In the genomic region with DNA sequence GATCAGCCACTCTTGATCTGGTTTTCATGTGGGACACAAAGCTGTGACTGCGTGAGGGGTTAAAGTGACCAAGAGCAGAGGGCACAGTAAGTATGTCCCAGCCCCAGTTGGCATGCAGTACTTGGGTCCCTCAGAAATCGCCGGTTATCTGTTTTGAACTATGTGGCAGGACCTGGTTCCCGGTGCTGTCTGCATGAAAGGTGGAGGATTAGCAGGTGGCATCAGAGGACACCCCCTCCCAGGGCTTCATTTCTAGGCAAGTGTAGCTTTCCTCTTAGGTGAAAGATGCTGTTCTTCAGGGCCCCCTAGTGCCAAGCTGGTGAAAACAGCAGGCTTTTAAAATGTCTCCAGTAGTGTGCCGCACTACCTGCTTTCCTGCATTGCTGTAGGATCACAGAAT, we compare ENCODE assay signal across 8 cellular contexts. TPM values are rescaled to one million over a fixed set of nuclear protein-coding genes. Genes with fewer than 3 reads are reported as not detected.
DNase-seq lines count a peak whose midpoint lies in the region; ATAC-seq and TF ChIP-seq lines count a peak whose summit lies in the region.

No MANE protein-coding gene starts in this region.

- H3K27ac ChIP-seq in dorsolateral prefrontal cortex (peak overlapping the region in 17 of 59 donors; percentile 8 to 59 (median 30)), lung (ENCODE audit: low read depth in 1 of 2, low read length in 1 of 2) (peak overlapping the region in 1 of 2 donors; percentile 44)

- H3K27me3 ChIP-seq in dorsolateral prefrontal cortex, result no peaks in the 10 kb centered on the region
- no peaks in the 10 kb centered on the region for H3K27me3 ChIP-seq in lung (ENCODE audit: control insufficient read depth, insufficient read depth)

- H3K4me1 Mint-ChIP-seq in stimulated activated memory B cell treated with anti-CD40 and anti-IgM and Interleukin-4, amounts not matched to agents 10 μg/mL and 1 μg/mL and 100 μg/mL, for 72 hours, result peaks cover 16% of the 10 kb centered on the region

- peaks cover 21 to 27% of the 10 kb centered on the region in 2 donors for H3K36me3 ChIP-seq in lung (ENCODE audit: control insufficient read depth in 2 of 2, insufficient read depth in 2 of 2, low read length in 2 of 2)

- H3K27ac Mint-ChIP-seq in stimulated activated memory B cell treated with anti-CD40 and anti-IgM and Interleukin-4, amounts not matched to agents 10 μg/mL and 1 μg/mL and 100 μg/mL, for 72 hours, result no peak overlapping the region

- H3K9me3 Mint-ChIP-seq in stimulated activated memory B cell treated with anti-CD40 and anti-IgM and Interleukin-4, amounts not matched to agents 10 μg/mL and 1 μg/mL and 100 μg/mL, for 72 hours, result no peaks in the 10 kb centered on the region

- no peak overlapping the region for H3K4me3 Mint-ChIP-seq in stimulated activated memory B cell treated with anti-CD40 and anti-IgM and Interleukin-4, amounts not matched to agents 10 μg/mL and 1 μg/mL and 100 μg/mL, for 72 hours

- peak; percentile 58 for DNase-seq in ELF-1 (ENCODE audit: low read depth, low spot score)
- DNase-seq in NCI-H2171 (lab: John Stamatoyannopoulos, UW), result peak; percentile 61
- DNase-seq in activated CD4-positive, alpha-beta T cell treated with anti-CD3 and anti-CD28 coated beads for 4 hours, result peak; percentile 66 to 71
- DNase-seq in dorsolateral prefrontal cortex, result peak in 8 of 10 donors; percentile 46 to 78 (median 58)
- no peak for DNase-seq in lung (ENCODE audit: low spot score)
- DNase-seq in OCI-M2 (lab: John Stamatoyannopoulos, UW; ENCODE audit: unreplicated experiment), result no peak

- whole genome bisulfite sequencing in lung, 2 donors, result 52 to 57% methylated on average over 5 of the region's 5 CpGs

- H3K4me1 ChIP-seq in lung (ENCODE audit: control insufficient read depth in 2 of 2, insufficient read depth in 2 of 2, low read length in 2 of 2), result peaks cover 0 to 1% of the 10 kb centered on the region in 2 donors

- intact Hi-C loops in dorsolateral prefrontal cortex (cut with DNase I), result loop anchor here (2.0 kb wide), 2 partner anchors 84 to 142 kb away; a partner anchor contains a TSS

- H3K4me3 ChIP-seq in dorsolateral prefrontal cortex, result no peak overlapping the region
- no peak overlapping the region for H3K4me3 ChIP-seq in lung

- ATAC-seq in HG02678 (IDR thresholded peaks at IDR 0.05; ENCODE audit: unreplicated experiment) (peak; percentile 69), lung (ENCODE audit: insufficient read depth, low FRiP score) (peak; percentile 43)
- peak; percentile 70 for ATAC-seq in stimulated activated memory B cell treated with anti-CD40 and anti-IgM and Interleukin-4, amounts not matched to agents 10 μg/mL and 1 μg/mL and 100 μg/mL, for 72 hours

- H3K36me3 Mint-ChIP-seq in stimulated activated memory B cell treated with anti-CD40 and anti-IgM and Interleukin-4, amounts not matched to agents 10 μg/mL and 1 μg/mL and 100 μg/mL, for 72 hours, result peaks cover 17% of the 10 kb centered on the region

- peak; percentile 30 to 79 (median 65) for TF ChIP-seq CTCF in dorsolateral prefrontal cortex (IDR thresholded peaks at IDR 0.05 in 54 of 56, conservative IDR thresholded peaks at IDR 0.05 in 2 of 56; ENCODE audit: low read depth in 1 of 56, partially characterized antibody in 56 of 56)
- TF ChIP-seq CTCF in lung (IDR thresholded peaks at IDR 0.05; ENCODE audit: control extremely low read depth, extremely low read depth), result peak; percentile 55

- H3K9me3 ChIP-seq in lung (ENCODE audit: control insufficient read depth in 2 of 2, insufficient read depth in 1 of 2, low read length in 1 of 2), result peaks cover 0 to 2% of the 10 kb centered on the region in 2 donors

- H3K27me3 Mint-ChIP-seq in stimulated activated memory B cell treated with anti-CD40 and anti-IgM and Interleukin-4, amounts not matched to agents 10 μg/mL and 1 μg/mL and 100 μg/mL, for 72 hours, result no peaks in the 10 kb centered on the region

RNA-seq across cellular contexts. Expression of a gene that starts 57.1 kb away (rescaled TPM):
- total RNA-seq in dorsolateral prefrontal cortex, result 10 to 100 TPM in 115 of 120 experiments, 1 to 10 TPM in 5; 8.6 to 22.0 (median 14.1) TPM
- total RNA-seq in lung, result 10 to 100 TPM in 1 of 2 donors, 1 to 10 TPM in 1; 6.9 to 19.0 TPM
- polyA plus RNA-seq in lung, result 1 to 10 TPM; 3.4 to 7.1 TPM

Comparison
In these comparisons a context has a peak if more than half of its experiments do, and no peak if none do; other contexts are left out.
1. DNase-seq: peak in ELF-1 (single experiment), NCI-H2171 (single experiment), activated CD4-positive, alpha-beta T cell treated with anti-CD3 and anti-CD28 coated beads for 4 hours (2 of 2) and dorsolateral prefrontal cortex (8 of 10); none in lung (single experiment) and OCI-M2 (single experiment).
2. Peak in every context shown above with its lines, with median percentiles within 50 percentile points of each other: ATAC-seq.